Comparison of ENCODE assay signal across 7 cellular contexts in the genomic region with DNA sequence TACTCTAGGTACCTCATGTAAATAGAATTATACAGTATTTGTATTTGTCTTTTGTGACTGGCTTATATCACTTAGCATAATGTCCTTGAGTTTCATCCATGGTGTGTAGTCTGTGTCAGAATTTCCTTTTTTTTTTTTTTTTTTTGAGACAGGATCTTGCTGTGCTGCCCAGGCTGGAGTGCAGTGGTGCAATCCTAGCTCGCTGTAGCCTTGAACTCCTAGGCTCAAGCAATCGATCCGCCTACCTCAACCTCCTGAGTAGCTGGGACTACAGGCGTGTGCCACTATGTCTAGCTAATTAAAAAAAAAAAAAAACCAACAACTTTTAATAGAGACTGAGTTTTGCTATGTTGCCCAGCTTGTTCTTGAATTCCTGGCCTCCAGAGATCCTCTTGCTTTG.
"Had no signal": no experiment of that assay in that cellular context is flagged by ENCODE, and none has a peak within 500 bp of the region (broad histone marks: within the 10 kb centered on the region; RNA-seq: fewer than 3 reads in every experiment).

No MANE protein-coding gene starts in this region.

- H3K4me2 ChIP-seq: KMS-11 had no signal

- H3K4me3 Mint-ChIP-seq: IgD-negative memory B cell had no signal

- FAIRE-seq: HTR-8/SVneo had no signal

- DNase-seq: IMR-90, KBM-7, KG1 had no signal

- H3K36me3 Mint-ChIP-seq: IgD-negative memory B cell had no signal

- H3K9ac ChIP-seq: KMS-11 had no signal

- H3K27ac Mint-ChIP-seq: IgD-negative memory B cell had no signal

- H3K4me1 Mint-ChIP-seq: IgD-negative memory B cell had no signal

- H3K27ac ChIP-seq: HL-60, KMS-11 had no signal
